Comparison of ENCODE assay signal across 15 cellular contexts in genomic region chr20:10478205-10478604, GRCh38. TPM values are rescaled to one million over a fixed set of nuclear protein-coding genes. Genes with fewer than 3 reads are reported as not detected.
DNase-seq lines count a peak whose midpoint lies in the region; ATAC-seq and TF ChIP-seq lines count a peak whose summit lies in the region.
"Had no signal": no experiment of that assay in that cellular context is flagged by ENCODE, and none has a peak within 500 bp of the region (broad histone marks: within the 10 kb centered on the region; RNA-seq: fewer than 3 reads in every experiment).

No MANE protein-coding gene starts in this region.

- no CpG with 5 or more reads among the region's 1 CpG for WGBS in mesendoderm (ENCODE audit: extremely low coverage, insufficient coverage, low lambda C conversion rate)

- peak; percentile 42 for ATAC-seq in GM19043 (IDR thresholded peaks at IDR 0.05; ENCODE audit: low read depth, unreplicated experiment)
- ATAC-seq in HG02623 (IDR thresholded peaks at IDR 0.05; ENCODE audit: unreplicated experiment): peak; percentile 62
- peak; percentile 64 for ATAC-seq in HG03196 (IDR thresholded peaks at IDR 0.05; ENCODE audit: unreplicated experiment)

- no peak overlapping the region for H3K4me3 ChIP-seq in GM12865 (ENCODE audit: low read depth, low read length)
- no peak overlapping the region for H3K4me3 ChIP-seq in mesendoderm (ENCODE audit: low read length)
- H3K4me3 ChIP-seq: sigmoid colon had no signal

- no peak overlapping the region for H3K4ac ChIP-seq in mesendoderm (ENCODE audit: low read depth, low read length)

- H2BK120ac ChIP-seq in mesendoderm (ENCODE audit: low read depth, low read length): no peak overlapping the region

- no peak for TF ChIP-seq CTCF in GM12865 (IDR thresholded peaks at IDR 0.05; ENCODE audit: insufficient read depth, low read depth, low read length, missing control alignments)

- H3K56ac ChIP-seq in mesendoderm (ENCODE audit: low read length): no peak overlapping the region

- H3K23ac ChIP-seq in mesendoderm (ENCODE audit: low read length): no peak overlapping the region

- no peak overlapping the region for H2AK5ac ChIP-seq in mesendoderm (ENCODE audit: low read length)

- no peak overlapping the region for H2BK15ac ChIP-seq in mesendoderm (replicated peaks; ENCODE audit: low read depth)

- H3K27ac ChIP-seq in mesendoderm (ENCODE audit: low read depth, low read length): no peak overlapping the region
- H3K27ac ChIP-seq: sigmoid colon had no signal

- peaks cover 7% of the 10 kb centered on the region for H3K4me1 ChIP-seq in mesendoderm (ENCODE audit: control insufficient read depth, low read depth, low read length)

- H4K8ac ChIP-seq in mesendoderm (ENCODE audit: low read depth, low read length): no peak overlapping the region

- H3K79me1 ChIP-seq in mesendoderm (ENCODE audit: low read length): peaks cover 2% of the 10 kb centered on the region

- H3K27me3 ChIP-seq in mesendoderm (ENCODE audit: insufficient read depth, low read length, poor library complexity): no peaks in the 10 kb centered on the region
- H3K27me3 ChIP-seq: sigmoid colon had no signal

- DNase-seq in GM12865 (ENCODE audit: low read depth) (peak; percentile 93), glomerular visceral epithelial cell (ENCODE audit: extremely low spot score) (no peak), DMS153 treated with DMSO at 0.1 percent for 48 hours (lab: John Stamatoyannopoulos, UW; ENCODE audit: unreplicated experiment) (no peak), mesendoderm (no peak)
- no peak for DNase-seq in activated effector memory CD4-positive, alpha-beta T cell treated with anti-CD3 and anti-CD28 coated beads, Interleukin-2, amount 50 U/mL, for 16 hours
- DNase-seq: activated CD8-positive, alpha-beta memory T cell treated with anti-CD3 and anti-CD28 coated beads, Interleukin-2, amount 50 U/mL, for 4 hours; amygdala; naive B cell; NCI-H1048; NCI-H774; SIG-M5; sigmoid colon had no signal

- no peak overlapping the region for H3K4me2 ChIP-seq in mesendoderm (ENCODE audit: low read length)

- H3K18ac ChIP-seq in mesendoderm (ENCODE audit: low read length): no peak overlapping the region

- H3K36me3 ChIP-seq in mesendoderm (ENCODE audit: control insufficient read depth, insufficient read depth, low read length): no peaks in the 10 kb centered on the region
- H3K36me3 ChIP-seq: sigmoid colon had no signal

- H2BK5ac ChIP-seq in mesendoderm (ENCODE audit: low read length): no peak overlapping the region

- no peaks in the 10 kb centered on the region for H3K79me2 ChIP-seq in mesendoderm (ENCODE audit: control insufficient read depth, insufficient read depth, low read length)

- no peak overlapping the region for H4K5ac ChIP-seq in mesendoderm (ENCODE audit: low read length)

- H3K9ac ChIP-seq in mesendoderm (ENCODE audit: low read length): no peak overlapping the region

RNA-seq across cellular contexts. Expression of gene SLX4IP, which starts 43.1 kb away (rescaled TPM):
- polyA plus RNA-seq in mesendoderm (2013, experiment 1 of 2): 2.2 TPM
- 2.4 TPM for polyA plus RNA-seq in mesendoderm (2013, experiment 2 of 2)

RNA-seq across cellular contexts. Expression of gene MKKS, which starts 44.2 kb away (rescaled TPM):
- 12.4 TPM for polyA plus RNA-seq in mesendoderm (2013, experiment 1 of 2)
- 12.7 TPM for polyA plus RNA-seq in mesendoderm (2013, experiment 2 of 2)
